Comparison of ENCODE assay signal across 23 cellular contexts in genomic region chr16:49640606-49641005, GRCh38.
DNase-seq lines count a peak whose midpoint lies in the region; FAIRE-seq and TF ChIP-seq lines count a peak whose summit lies in the region.
"Had no signal": no experiment of that assay in that cellular context is flagged by ENCODE, and none has a peak within 500 bp of the region (broad histone marks: within the 10 kb centered on the region; RNA-seq: fewer than 3 reads in every experiment).

No MANE protein-coding gene starts in this region.

- H3K4me2 ChIP-seq in astrocyte (ENCODE audit: low read length) (peak overlapping the region; percentile 71), smooth muscle cell (peak overlapping the region; percentile 69), neuronal stem cell (ENCODE audit: insufficient read depth, low read length, poor library complexity, severe bottlenecking) (no peak overlapping the region)

- no peak overlapping the region for H3K23ac ChIP-seq in neuronal stem cell (ENCODE audit: low read depth, low read length, poor library complexity)

- H3F3A ChIP-seq in smooth muscle cell (ENCODE audit: low read depth), result peaks cover 12% of the 10 kb centered on the region

- H3K27me3 Mint-ChIP-seq in astrocyte (ENCODE audit: low read depth, unreplicated experiment), result no peaks in the 10 kb centered on the region

- no peak overlapping the region for H4K8ac ChIP-seq in neuronal stem cell (ENCODE audit: low read depth, low read length)

- peaks cover 3% of the 10 kb centered on the region for H3K79me1 ChIP-seq in neuronal stem cell (ENCODE audit: low read depth, low read length)

- no peak overlapping the region for H3K14ac ChIP-seq in neuronal stem cell (ENCODE audit: low read length)

- H3K4me1 ChIP-seq in astrocyte (ENCODE audit: insufficient read depth, low read length) (peaks cover 47% of the 10 kb centered on the region), smooth muscle cell (ENCODE audit: low read depth) (peaks cover 31% of the 10 kb centered on the region), neuronal stem cell (ENCODE audit: control insufficient read depth in 2 of 2, insufficient read depth in 1 of 2, low read depth in 1 of 2, low read length in 2 of 2) (peaks cover 12 to 35% of the 10 kb centered on the region in 2 donors)
- H3K4me1 ChIP-seq: breast epithelium had no signal

- no peak overlapping the region for H3K18ac ChIP-seq in neuronal stem cell (ENCODE audit: low read length)

- H2BK15ac ChIP-seq in neuronal stem cell (ENCODE audit: low read length), result no peak overlapping the region

- H2BK12ac ChIP-seq in neuronal stem cell (ENCODE audit: low read length), result no peak overlapping the region

- H2AK5ac ChIP-seq in neuronal stem cell (ENCODE audit: low read depth, low read length), result no peak overlapping the region

- TF ChIP-seq CTCF in astrocyte (IDR thresholded peaks at IDR 0.05; ENCODE audit: insufficient read depth, low read depth, low read length) (no peak), smooth muscle cell (IDR thresholded peaks at IDR 0.05; ENCODE audit: borderline replicate concordance, insufficient read depth, poor library complexity, severe bottlenecking) (no peak)

- no peak overlapping the region for H2AFZ ChIP-seq in astrocyte (ENCODE audit: low read depth, low read length)
- H2AFZ ChIP-seq in smooth muscle cell (ENCODE audit: low read depth), result no peak overlapping the region
- no peak overlapping the region for H2AFZ ChIP-seq in neuronal stem cell (ENCODE audit: low read length)

- H3K4me1 Mint-ChIP-seq in astrocyte (ENCODE audit: low read depth, unreplicated experiment), result peaks cover 36% of the 10 kb centered on the region

- WGBS in smooth muscle cell (ENCODE audit: low lambda C conversion rate), result 84% methylated on average over 14 of the region's 14 CpGs
- WGBS in neuronal stem cell (ENCODE audit: extremely low coverage in 2 of 2, insufficient read length in 2 of 2, insufficient replicate concordance in 1 of 2), 2 donors, result no CpG with 5 or more reads among the region's 14 CpGs

- H4K20me1 ChIP-seq in astrocyte (ENCODE audit: insufficient read depth, low read length) (no peaks in the 10 kb centered on the region), smooth muscle cell (ENCODE audit: low read depth) (no peaks in the 10 kb centered on the region)

- H3K36me3 ChIP-seq in astrocyte (ENCODE audit: insufficient read depth, low read length) (no peaks in the 10 kb centered on the region), smooth muscle cell (ENCODE audit: low read depth) (no peaks in the 10 kb centered on the region), neuronal stem cell (replicated peaks in 1 of 2; ENCODE audit: control insufficient read depth in 2 of 2, insufficient read depth in 2 of 2, low read length in 2 of 2) (peaks cover 27 to 36% of the 10 kb centered on the region in 2 donors)
- H3K36me3 ChIP-seq: breast epithelium, neutrophil, Peyer's patch had no signal

- no peaks in the 10 kb centered on the region for H3K79me2 ChIP-seq in astrocyte (ENCODE audit: insufficient read depth, low read length)
- H3K79me2 ChIP-seq in smooth muscle cell (ENCODE audit: low read depth), result no peaks in the 10 kb centered on the region

- no peaks in the 10 kb centered on the region for H3K9me3 ChIP-seq in astrocyte (ENCODE audit: insufficient read depth, low read depth, low read length)
- no peaks in the 10 kb centered on the region for H3K9me3 ChIP-seq in smooth muscle cell (replicated peaks; ENCODE audit: low read depth)
- no peaks in the 10 kb centered on the region for H3K9me3 ChIP-seq in neuronal stem cell (replicated peaks in 1 of 2; ENCODE audit: control insufficient read depth in 2 of 2, insufficient read depth in 1 of 2, low read depth in 1 of 2, low read length in 2 of 2)
- H3K9me3 ChIP-seq: neutrophil, Peyer's patch had no signal

- DNase-seq in NCI-H1694 treated with DMSO at 0.1 percent for 48 hours (lab: John Stamatoyannopoulos, UW) (peak; percentile 3), NCI-H1694 (lab: John Stamatoyannopoulos, UW) (no peak), astrocyte (ENCODE audit: low read depth) (no peak), iris pigment epithelial cell (ENCODE audit: low read depth) (peak; percentile 28), smooth muscle cell (lab: John Stamatoyannopoulos, UW; ENCODE audit: unreplicated experiment) (no peak), inferior parietal cortex (ENCODE audit: extremely low spot score) (no peak), UCSD-AML1 (lab: John Stamatoyannopoulos, UW; ENCODE audit: unreplicated experiment) (no peak), neuronal stem cell (ENCODE audit: low spot score) (no peak)
- DNase-seq: activated CD4-positive, CD25-positive, alpha-beta regulatory T cell; activated T-cell treated with anti-CD3 and anti-CD28 coated beads, Interleukin-2, amount 50 U/mL, for 48 hours; dorsolateral prefrontal cortex; foreskin melanocyte; left colon; Peyer's patch; stimulated activated CD4-positive, alpha-beta T cell treated with anti-CD3 and anti-CD28 coated beads, Interleukin-2, amount 100 ng/mL, for 24 hours had no signal

- no peak for FAIRE-seq in astrocyte (lab: Jason Lieb, UNC)
- FAIRE-seq: GM12892, HTR-8/SVneo had no signal

- no peak overlapping the region for H2BK5ac ChIP-seq in neuronal stem cell (ENCODE audit: low read length)

- peak overlapping the region; percentile 21 for H3K9ac ChIP-seq in astrocyte (ENCODE audit: low read length)
- no peak overlapping the region for H3K9ac ChIP-seq in smooth muscle cell (ENCODE audit: low read depth)
- no peak overlapping the region for H3K9ac ChIP-seq in neuronal stem cell (ENCODE audit: low read depth, low read length, poor library complexity)

- H3K4me3 ChIP-seq in astrocyte (ENCODE audit: insufficient read depth, low read depth, low read length), result no peak overlapping the region
- H3K4me3 ChIP-seq in smooth muscle cell, result no peak overlapping the region
- H3K4me3 ChIP-seq in neuronal stem cell (ENCODE audit: low read length in 2 of 2), result no peak overlapping the region
- H3K4me3 ChIP-seq: dorsolateral prefrontal cortex, Peyer's patch, SK-N-MC, upper lobe of left lung had no signal

- H3K4me3 Mint-ChIP-seq in astrocyte (ENCODE audit: unreplicated experiment), result no peak overlapping the region
- H3K4me3 Mint-ChIP-seq: activated naive CD8-positive, alpha-beta T cell; stimulated activated naive CD8-positive, alpha-beta T cell treated with anti-CD3 and anti-CD28 coated beads, Interleukin-15, Interleukin-2, amounts not matched to agents 100 ng/mL and 50 ng/mL, for 24 hours had no signal

- H3K4ac ChIP-seq in neuronal stem cell (ENCODE audit: low read length), result no peak overlapping the region

- peaks cover 25% of the 10 kb centered on the region for H3K36me3 Mint-ChIP-seq in astrocyte (ENCODE audit: low read depth, unreplicated experiment)
- H3K36me3 Mint-ChIP-seq: activated naive CD8-positive, alpha-beta T cell had no signal

- H4K91ac ChIP-seq in neuronal stem cell (ENCODE audit: low read depth, low read length, poor library complexity), result no peak overlapping the region

- H3K27me3 ChIP-seq in astrocyte (ENCODE audit: insufficient read depth, low read length) (no peaks in the 10 kb centered on the region), smooth muscle cell (ENCODE audit: low read depth) (no peaks in the 10 kb centered on the region), neuronal stem cell (ENCODE audit: control insufficient read depth in 3 of 3, insufficient read depth in 3 of 3, low read depth in 1 of 3, low read length in 3 of 3) (no peaks in the 10 kb centered on the region)
- H3K27me3 ChIP-seq: breast epithelium, neutrophil, Peyer's patch, upper lobe of left lung had no signal

- no peak overlapping the region for H2BK120ac ChIP-seq in neuronal stem cell (ENCODE audit: low read depth, low read length)

- H3K27ac ChIP-seq in astrocyte (ENCODE audit: low read depth, low read length), result no peak overlapping the region
- no peak overlapping the region for H3K27ac ChIP-seq in smooth muscle cell (ENCODE audit: low read depth)
- no peak overlapping the region for H3K27ac ChIP-seq in neuronal stem cell (replicated peaks; ENCODE audit: low read length)
- H3K27ac ChIP-seq: neutrophil, SK-N-MC had no signal

- no peak overlapping the region for H3K27ac Mint-ChIP-seq in astrocyte (ENCODE audit: unreplicated experiment)
- H3K27ac Mint-ChIP-seq: activated naive CD8-positive, alpha-beta T cell; stimulated activated naive CD8-positive, alpha-beta T cell treated with anti-CD3 and anti-CD28 coated beads, Interleukin-15, Interleukin-2, amounts not matched to agents 100 ng/mL and 50 ng/mL, for 24 hours had no signal

- H3K9me3 Mint-ChIP-seq in astrocyte (ENCODE audit: unreplicated experiment), result peaks cover 2% of the 10 kb centered on the region

Comparison
In these comparisons a context has a peak if more than half of its experiments do, and no peak if none do; other contexts are left out.
1. DNase-seq: peak in NCI-H1694 treated with DMSO at 0.1 percent for 48 hours (single experiment) and iris pigment epithelial cell (single experiment); none in NCI-H1694 (single experiment), astrocyte (single experiment), smooth muscle cell (single experiment), inferior parietal cortex (single experiment), UCSD-AML1 (single experiment) and neuronal stem cell (single experiment).